8 cellular contexts compared by ENCODE assay signal in genomic region chr7:45574521-45575500, GRCh38. TPM values are rescaled to one million over a fixed set of nuclear protein-coding genes. Genes with fewer than 3 reads are reported as not detected.
DNase-seq lines count a peak whose midpoint lies in the region; ATAC-seq and TF ChIP-seq lines count a peak whose summit lies in the region.

No MANE protein-coding gene starts in this region.

- no peak overlapping the region for H3K27ac Mint-ChIP-seq in activated CD4-positive, alpha-beta T cell treated with anti-CD3 and anti-CD28 coated beads for 36 hours
- H3K27ac Mint-ChIP-seq in activated naive CD8-positive, alpha-beta T cell treated with anti-CD3 and anti-CD28 coated beads, Interleukin-2, amount 50 U/mL, for 24 hours = no peak overlapping the region

- H3K27ac ChIP-seq in right cardiac atrium (ENCODE audit: low read length) (no peak overlapping the region), smooth muscle cell (ENCODE audit: low read depth) (no peak overlapping the region)

- H3K9me3 ChIP-seq in right cardiac atrium (ENCODE audit: control insufficient read depth, low read length) = no peaks in the 10 kb centered on the region
- no peaks in the 10 kb centered on the region for H3K9me3 ChIP-seq in smooth muscle cell (replicated peaks; ENCODE audit: low read depth)

- TF ChIP-seq CTCF in smooth muscle cell (IDR thresholded peaks at IDR 0.05; ENCODE audit: borderline replicate concordance, insufficient read depth, poor library complexity, severe bottlenecking) = peak; percentile 12

- no peaks in the 10 kb centered on the region for H3K79me2 ChIP-seq in smooth muscle cell (ENCODE audit: low read depth)

- intact Hi-C loops in activated CD4-positive, alpha-beta T cell treated with anti-CD3 and anti-CD28 coated beads for 36 hours (cut with DNase I, micrococcal nuclease) = no loop called here
- intact Hi-C loops in right cardiac atrium (cut with DNase I) = no loop called here

- DNase-seq in activated CD4-positive, alpha-beta T cell treated with anti-CD3 and anti-CD28 coated beads for 36 hours = peak; percentile 30
- no peak for DNase-seq in activated CD4-positive, alpha-beta T cell treated with anti-CD3 and anti-CD28 coated beads for 1 hour
- peak; percentile 89 for DNase-seq in HuH-7.5 (ENCODE audit: low spot score)
- no peak for DNase-seq in activated naive CD8-positive, alpha-beta T cell treated with anti-CD3 and anti-CD28 coated beads, Interleukin-2, amount 50 U/mL, for 24 hours
- peak; percentile 57 to 79 (median 78) for DNase-seq in right cardiac atrium
- DNase-seq in smooth muscle cell (lab: John Stamatoyannopoulos, UW; ENCODE audit: unreplicated experiment) = no peak
- no peak for DNase-seq in AML-193 (lab: John Stamatoyannopoulos, UW)

- H3K9me3 Mint-ChIP-seq in activated CD4-positive, alpha-beta T cell treated with anti-CD3 and anti-CD28 coated beads for 36 hours (ENCODE audit: low read depth) = no peaks in the 10 kb centered on the region
- no peaks in the 10 kb centered on the region for H3K9me3 Mint-ChIP-seq in activated naive CD8-positive, alpha-beta T cell treated with anti-CD3 and anti-CD28 coated beads, Interleukin-2, amount 50 U/mL, for 24 hours

- H3K4me3 Mint-ChIP-seq in activated CD4-positive, alpha-beta T cell treated with anti-CD3 and anti-CD28 coated beads for 36 hours = peak overlapping the region; percentile 23
- peak overlapping the region; percentile 24 for H3K4me3 Mint-ChIP-seq in activated naive CD8-positive, alpha-beta T cell treated with anti-CD3 and anti-CD28 coated beads, Interleukin-2, amount 50 U/mL, for 24 hours

- H3K4me1 ChIP-seq in right cardiac atrium (ENCODE audit: control insufficient read depth, insufficient read depth, low read length) = no peaks in the 10 kb centered on the region
- peaks cover 8% of the 10 kb centered on the region for H3K4me1 ChIP-seq in smooth muscle cell (ENCODE audit: low read depth)

- H3K36me3 ChIP-seq in smooth muscle cell (ENCODE audit: low read depth) = no peaks in the 10 kb centered on the region

- no peaks in the 10 kb centered on the region for H4K20me1 ChIP-seq in smooth muscle cell (ENCODE audit: low read depth)

- CTCF ChIA-PET in activated CD4-positive, alpha-beta T cell treated with anti-CD3 and anti-CD28 coated beads for 36 hours (lab: Charles Lee) = no interaction called here

- peak overlapping the region; percentile 99 for H3K4me2 ChIP-seq in smooth muscle cell

- peak; percentile 30 for ATAC-seq in activated CD4-positive, alpha-beta T cell treated with anti-CD3 and anti-CD28 coated beads for 36 hours
- ATAC-seq in activated naive CD8-positive, alpha-beta T cell treated with anti-CD3 and anti-CD28 coated beads, Interleukin-2, amount 50 U/mL, for 24 hours = no peak
- peak; percentile 67 to 74 for ATAC-seq in right cardiac atrium
- ATAC-seq in GM18861 (IDR thresholded peaks at IDR 0.05; ENCODE audit: unreplicated experiment) = no peak

- H3K36me3 Mint-ChIP-seq in activated CD4-positive, alpha-beta T cell treated with anti-CD3 and anti-CD28 coated beads for 36 hours (ENCODE audit: low read depth) = no peaks in the 10 kb centered on the region
- no peaks in the 10 kb centered on the region for H3K36me3 Mint-ChIP-seq in activated naive CD8-positive, alpha-beta T cell treated with anti-CD3 and anti-CD28 coated beads, Interleukin-2, amount 50 U/mL, for 24 hours (ENCODE audit: low read depth)

- no peaks in the 10 kb centered on the region for H3F3A ChIP-seq in smooth muscle cell (ENCODE audit: low read depth)

- H3K27me3 ChIP-seq in right cardiac atrium (ENCODE audit: control insufficient read depth, insufficient read depth) (no peaks in the 10 kb centered on the region), smooth muscle cell (ENCODE audit: low read depth) (peaks cover 70% of the 10 kb centered on the region)

- WGBS in right cardiac atrium = under 1% methylated on average over 104 of the region's 104 CpGs
- 3% methylated on average over 69 of the region's 104 CpGs for WGBS in smooth muscle cell (ENCODE audit: low lambda C conversion rate)

- H3K9ac ChIP-seq in smooth muscle cell (ENCODE audit: low read depth) = no peak overlapping the region

- peaks cover 45% of the 10 kb centered on the region for H3K27me3 Mint-ChIP-seq in activated CD4-positive, alpha-beta T cell treated with anti-CD3 and anti-CD28 coated beads for 36 hours
- peaks cover 40% of the 10 kb centered on the region for H3K27me3 Mint-ChIP-seq in activated naive CD8-positive, alpha-beta T cell treated with anti-CD3 and anti-CD28 coated beads, Interleukin-2, amount 50 U/mL, for 24 hours

- no peaks in the 10 kb centered on the region for H3K4me1 Mint-ChIP-seq in activated CD4-positive, alpha-beta T cell treated with anti-CD3 and anti-CD28 coated beads for 36 hours
- H3K4me1 Mint-ChIP-seq in activated naive CD8-positive, alpha-beta T cell treated with anti-CD3 and anti-CD28 coated beads, Interleukin-2, amount 50 U/mL, for 24 hours = peaks cover 4% of the 10 kb centered on the region

- peak overlapping the region; percentile 86 for H3K4me3 ChIP-seq in right cardiac atrium (ENCODE audit: low read length)
- H3K4me3 ChIP-seq in smooth muscle cell = peak overlapping the region; percentile 64

- POLR2A ChIA-PET in activated CD4-positive, alpha-beta T cell treated with anti-CD3 and anti-CD28 coated beads for 36 hours (lab: Charles Lee) = interaction anchor here (0.6 kb wide), 1 partner anchor 32 kb away, joined by 3 read pairs; no protein-coding TSS in a partner anchor

- H2AFZ ChIP-seq in smooth muscle cell (ENCODE audit: low read depth) = peak overlapping the region; percentile 58

RNA-seq across cellular contexts. Expression of gene ADCY1, which starts 0.6 kb away (rescaled TPM):
- total RNA-seq in activated CD4-positive, alpha-beta T cell treated with anti-CD3 and anti-CD28 coated beads for 36 hours = 1 to 10 TPM in 1 of 2 experiments, under 1 TPM in 1; 0.82 to 1.2 TPM
- total RNA-seq in right cardiac atrium (1 to 10 TPM; 3.0 to 5.9 (median 4.6) TPM), smooth muscle cell (0.22 and 2.5 TPM in 2 replicates)
- polyA plus RNA-seq in right cardiac atrium (2.2 TPM), smooth muscle cell (0.71 TPM in 1 of 2 replicates, not detected in the other)

Comparison
In these comparisons a context has a peak if more than half of its experiments do, and no peak if none do; other contexts are left out.
1. DNase-seq: peak in activated CD4-positive, alpha-beta T cell treated with anti-CD3 and anti-CD28 coated beads for 36 hours (single experiment), HuH-7.5 (single experiment) and right cardiac atrium (3 of 3); none in activated CD4-positive, alpha-beta T cell treated with anti-CD3 and anti-CD28 coated beads for 1 hour (single experiment), activated naive CD8-positive, alpha-beta T cell treated with anti-CD3 and anti-CD28 coated beads, Interleukin-2, amount 50 U/mL, for 24 hours (single experiment), smooth muscle cell (single experiment) and AML-193 (0 of 2).
2. ATAC-seq: peak in activated CD4-positive, alpha-beta T cell treated with anti-CD3 and anti-CD28 coated beads for 36 hours (single experiment) and right cardiac atrium (2 of 2); none in activated naive CD8-positive, alpha-beta T cell treated with anti-CD3 and anti-CD28 coated beads, Interleukin-2, amount 50 U/mL, for 24 hours (single experiment) and GM18861 (single experiment).